Comparison of ENCODE assay signal across 12 cellular contexts in the genomic region with DNA sequence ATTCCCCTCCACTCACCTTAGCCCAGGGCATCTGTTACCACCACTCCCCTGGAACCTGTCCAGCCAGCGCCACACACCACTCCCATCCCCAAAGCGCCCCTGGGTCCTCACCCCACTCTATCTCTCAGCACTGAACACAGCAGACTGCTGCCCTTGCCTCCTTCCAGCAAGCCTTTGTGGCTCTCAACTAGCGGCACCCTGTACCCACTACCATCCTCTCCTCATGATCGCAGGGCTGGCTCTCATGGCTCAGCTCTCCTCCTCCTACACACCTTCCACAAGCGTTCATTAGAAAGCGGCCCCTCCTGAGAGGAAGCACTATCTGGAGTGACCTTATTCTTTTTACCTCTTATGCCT. TPM values are rescaled to one million over a fixed set of nuclear protein-coding genes. Genes with fewer than 3 reads are reported as not detected.
DNase-seq lines count a peak whose midpoint lies in the region; ATAC-seq and TF ChIP-seq lines count a peak whose summit lies in the region.
"Had no signal": no experiment of that assay in that cellular context is flagged by ENCODE, and none has a peak within 500 bp of the region (broad histone marks: within the 10 kb centered on the region; RNA-seq: fewer than 3 reads in every experiment).

No MANE protein-coding gene starts in this region.

- no peak overlapping the region for H2BK15ac ChIP-seq in neuronal stem cell (ENCODE audit: low read length)

- no peak overlapping the region for H3K4ac ChIP-seq in neuronal stem cell (ENCODE audit: low read length)

- TF ChIP-seq POLR2A in stomach (IDR thresholded peaks at IDR 0.05) = no peak

- no peak for TF ChIP-seq EP300 in stomach (IDR thresholded peaks at IDR 0.05)

- no peak for TF ChIP-seq CTCF in RWPE2 (IDR thresholded peaks at IDR 0.05; ENCODE audit: poor library complexity, severe bottlenecking)
- no peak for TF ChIP-seq CTCF in stomach (IDR thresholded peaks at IDR 0.05)

- intact Hi-C loops in stomach (cut with DNase I; ENCODE audit: low total_unique reads) = loop anchor here (10.0 kb wide), 1 partner anchor 1049 kb away; no protein-coding TSS in a partner anchor

- no peaks in the 10 kb centered on the region for H3K79me1 ChIP-seq in neuronal stem cell (ENCODE audit: low read depth, low read length)

- no peaks in the 10 kb centered on the region for H3K27me3 ChIP-seq in RWPE2 (ENCODE audit: insufficient read depth, poor library complexity, severe bottlenecking)
- no peaks in the 10 kb centered on the region for H3K27me3 ChIP-seq in neuronal stem cell (ENCODE audit: control insufficient read depth in 3 of 3, insufficient read depth in 3 of 3, low read depth in 1 of 3, low read length in 3 of 3)
- no peaks in the 10 kb centered on the region for H3K27me3 ChIP-seq in MG63
- peaks cover 0 to 15% (median 0%) of the 10 kb centered on the region in 3 donors for H3K27me3 ChIP-seq in stomach
- H3K27me3 ChIP-seq: SJCRH30 had no signal

- no peaks in the 10 kb centered on the region for H3K4me1 ChIP-seq in RWPE2 (ENCODE audit: insufficient read depth, poor library complexity, severe bottlenecking)
- peaks cover 0 to 7% of the 10 kb centered on the region in 2 donors for H3K4me1 ChIP-seq in neuronal stem cell (ENCODE audit: control insufficient read depth in 2 of 2, insufficient read depth in 1 of 2, low read depth in 1 of 2, low read length in 2 of 2)
- H3K4me1 ChIP-seq in stomach = no peaks in the 10 kb centered on the region
- H3K4me1 ChIP-seq: SJCRH30 had no signal

- peak overlapping the region; percentile 24 for H2AFZ ChIP-seq in neuronal stem cell (ENCODE audit: low read length)
- H2AFZ ChIP-seq: GM23248 had no signal

- H3K4me3 ChIP-seq in RWPE2 (ENCODE audit: severe bottlenecking) (no peak overlapping the region), neuronal stem cell (ENCODE audit: low read length in 2 of 2) (no peak overlapping the region), MG63 (no peak overlapping the region), stomach (no peak overlapping the region)
- H3K4me3 ChIP-seq: GM23248, SJCRH30 had no signal

- no peak overlapping the region for H3K27ac ChIP-seq in RWPE2 (ENCODE audit: poor library complexity, severe bottlenecking)
- no peak overlapping the region for H3K27ac ChIP-seq in neuronal stem cell (replicated peaks; ENCODE audit: low read length)
- no peak overlapping the region for H3K27ac ChIP-seq in stomach
- H3K27ac ChIP-seq: 22Rv1, GM23248, SJCRH30 had no signal

- H2AK5ac ChIP-seq in neuronal stem cell (ENCODE audit: low read depth, low read length) = no peak overlapping the region

- no peak overlapping the region for H4K91ac ChIP-seq in neuronal stem cell (ENCODE audit: low read depth, low read length, poor library complexity)

- no peak overlapping the region for H2BK12ac ChIP-seq in neuronal stem cell (ENCODE audit: low read length)

- H3K9me3 ChIP-seq in RWPE2 (ENCODE audit: severe bottlenecking) (no peaks in the 10 kb centered on the region), neuronal stem cell (replicated peaks in 1 of 2; ENCODE audit: control insufficient read depth in 2 of 2, insufficient read depth in 1 of 2, low read depth in 1 of 2, low read length in 2 of 2) (peaks cover 0 to 2% of the 10 kb centered on the region in 2 donors), MG63 (no peaks in the 10 kb centered on the region), stomach (no peaks in the 10 kb centered on the region)
- H3K9me3 ChIP-seq: SJCRH30 had no signal

- no peak overlapping the region for H3K23ac ChIP-seq in neuronal stem cell (ENCODE audit: low read depth, low read length, poor library complexity)

- no CpG with 5 or more reads among the region's 6 CpGs for WGBS in neuronal stem cell (ENCODE audit: extremely low coverage in 2 of 2, insufficient read length in 2 of 2, insufficient replicate concordance in 1 of 2), 2 donors
- 49 to 66% (median 52%) methylated on average over 6 of the region's 6 CpGs for WGBS in stomach, 5 donors

- no peak overlapping the region for H2BK5ac ChIP-seq in neuronal stem cell (ENCODE audit: low read length)

- DNase-seq in DMS 273 (lab: John Stamatoyannopoulos, UW; ENCODE audit: unreplicated experiment) (peak; percentile 39), DMS 273 treated with DMSO at 0.1 percent for 48 hours (lab: John Stamatoyannopoulos, UW) (no peak), RWPE2 (ENCODE audit: low spot score) (no peak), neuronal stem cell (ENCODE audit: low spot score) (no peak), MG63 (no peak), stomach (no peak), T1000 (lab: John Stamatoyannopoulos, UW) (no peak)
- DNase-seq: PC-3, SJCRH30 had no signal

- no peak overlapping the region for H3K18ac ChIP-seq in neuronal stem cell (ENCODE audit: low read length)

- no peak overlapping the region for H3K14ac ChIP-seq in neuronal stem cell (ENCODE audit: low read length)

- H2BK120ac ChIP-seq in neuronal stem cell (ENCODE audit: low read depth, low read length) = no peak overlapping the region

- H3K9ac ChIP-seq in neuronal stem cell (ENCODE audit: low read depth, low read length, poor library complexity) = no peak overlapping the region
- H3K9ac ChIP-seq: GM23248 had no signal

- H3K36me3 ChIP-seq in RWPE2 (ENCODE audit: low read depth) = no peaks in the 10 kb centered on the region
- H3K36me3 ChIP-seq in neuronal stem cell (replicated peaks in 1 of 2; ENCODE audit: control insufficient read depth in 2 of 2, insufficient read depth in 2 of 2, low read length in 2 of 2) = no peaks in the 10 kb centered on the region
- no peaks in the 10 kb centered on the region for H3K36me3 ChIP-seq in MG63
- no peaks in the 10 kb centered on the region for H3K36me3 ChIP-seq in stomach
- H3K36me3 ChIP-seq: SJCRH30 had no signal

- H3K4me2 ChIP-seq in neuronal stem cell (ENCODE audit: insufficient read depth, low read length, poor library complexity, severe bottlenecking) = no peak overlapping the region

- peak; percentile 11 for ATAC-seq in GM18907 (IDR thresholded peaks at IDR 0.05; ENCODE audit: unreplicated experiment)
- ATAC-seq in RWPE2 (ENCODE audit: low read depth) = peak; percentile 20; the same call in 1 of the 3 replicates

- no peak overlapping the region for H4K8ac ChIP-seq in neuronal stem cell (ENCODE audit: low read depth, low read length)

RNA-seq across cellular contexts. Expression of a gene that starts 13.3 kb away (rescaled TPM):
- polyA plus RNA-seq in neuronal stem cell (2013, experiment 1 of 2) = 313 TPM
- polyA plus RNA-seq in neuronal stem cell (2013, experiment 2 of 2) = 331 TPM
- total RNA-seq in MG63 (2014; rRNA removed; shearing (Covaris generic); ENCODE audit: low replicate concordance) = 543 and 644 TPM in 2 replicates
- total RNA-seq in stomach = 10 to 100 TPM in 3 of 5 donors, 1 to 10 TPM in 2; 4.0 to 41.7 (median 15.1) TPM
- 10 to 100 TPM in 2 of 3 donors, 1 to 10 TPM in 1; 8.7 to 60.8 (median 34.6) TPM for polyA plus RNA-seq in stomach
- total RNA-seq: SJCRH30 had no signal

Comparison
In these comparisons a context has a peak if more than half of its experiments do, and no peak if none do; other contexts are left out.
1. RNA of a gene that starts 13.3 kb away (total RNA-seq): 543 to 644 TPM in MG63; 4.0 to 41.7 TPM in stomach; every median in the first group is over 10 times any median in the second.